18 cellular contexts compared by ENCODE assay signal in genomic region chr11:16111690-16112089, GRCh38.
DNase-seq lines count a peak whose midpoint lies in the region; ATAC-seq and TF ChIP-seq lines count a peak whose summit lies in the region.
"Had no signal": no experiment of that assay in that cellular context is flagged by ENCODE, and none has a peak within 500 bp of the region (broad histone marks: within the 10 kb centered on the region; RNA-seq: fewer than 3 reads in every experiment).

No MANE protein-coding gene starts in this region.

- whole genome bisulfite sequencing in right lobe of liver (ENCODE audit: insufficient coverage, low coverage, low lambda C conversion rate, missing lambda C conversion rate) = 69% methylated on average over 2 of the region's 2 CpGs
- WGBS in smooth muscle cell (ENCODE audit: low lambda C conversion rate) = 69% methylated on average over 2 of the region's 2 CpGs
- WGBS in stomach, 5 donors = 77 to 93% (median 88%) methylated on average over 2 of the region's 2 CpGs

- peak overlapping the region; percentile 30 for H3K27ac ChIP-seq in left ventricle myocardium inferior (replicated peaks)
- peak overlapping the region; percentile 19 to 96 (median 41) for H3K27ac ChIP-seq in right lobe of liver
- H3K27ac ChIP-seq in smooth muscle cell (ENCODE audit: low read depth) = no peak overlapping the region
- no peak overlapping the region for H3K27ac ChIP-seq in stomach
- H3K27ac ChIP-seq: C4-2B, sigmoid colon had no signal

- no peaks in the 10 kb centered on the region for H3F3A ChIP-seq in smooth muscle cell (ENCODE audit: low read depth)

- H3K4me3 ChIP-seq in left ventricle myocardium inferior (peak overlapping the region; percentile 22), endocrine pancreas (ENCODE audit: control insufficient read depth, insufficient read depth, low read length) (peak overlapping the region; percentile 34), right lobe of liver (peak overlapping the region; percentile 7 to 26 (median 24)), smooth muscle cell (no peak overlapping the region), stomach (no peak overlapping the region)
- H3K4me3 ChIP-seq: sigmoid colon had no signal

- TF ChIP-seq EP300 in stomach (IDR thresholded peaks at IDR 0.05) = no peak

- H3K36me3 ChIP-seq in left ventricle myocardium inferior = no peaks in the 10 kb centered on the region
- no peaks in the 10 kb centered on the region for H3K36me3 ChIP-seq in endocrine pancreas (ENCODE audit: control insufficient read depth, insufficient read depth, low read length)
- H3K36me3 ChIP-seq in right lobe of liver = no peaks in the 10 kb centered on the region
- peaks cover under 1% of the 10 kb centered on the region for H3K36me3 ChIP-seq in smooth muscle cell (ENCODE audit: low read depth)
- H3K36me3 ChIP-seq in stomach = no peaks in the 10 kb centered on the region
- H3K36me3 ChIP-seq: sigmoid colon had no signal

- no peak overlapping the region for H3K9ac ChIP-seq in endocrine pancreas (ENCODE audit: control insufficient read depth, insufficient read depth, low read length)
- no peak overlapping the region for H3K9ac ChIP-seq in smooth muscle cell (ENCODE audit: low read depth)

- H3K27me3 ChIP-seq in left ventricle myocardium inferior (ENCODE audit: low read depth) (no peaks in the 10 kb centered on the region), endocrine pancreas (ENCODE audit: control insufficient read depth, insufficient read depth, low read length) (no peaks in the 10 kb centered on the region), right lobe of liver (no peaks in the 10 kb centered on the region), smooth muscle cell (ENCODE audit: low read depth) (no peaks in the 10 kb centered on the region), stomach (no peaks in the 10 kb centered on the region)
- H3K27me3 ChIP-seq: sigmoid colon had no signal

- DNase-seq in left ventricle myocardium inferior (no peak), Right ventricle myocardium inferior (ENCODE audit: missing footprints) (no peak), right lobe of liver (peak; percentile 33 to 70 (median 63)), smooth muscle cell (lab: John Stamatoyannopoulos, UW; ENCODE audit: unreplicated experiment) (no peak), stomach (no peak)
- DNase-seq in activated CD8-positive, alpha-beta memory T cell treated with anti-CD3 and anti-CD28 coated beads for 24 hours = no peak
- DNase-seq: activated CD4-positive, alpha-beta memory T cell treated with anti-CD3 and anti-CD28 coated beads, Interleukin-2, amount 10 ng/mL, durations not matched to agents 7 days and 5 days; DMS153; effector CD4-positive, alpha-beta T cell; HFFc6; Kasumi-1; naive thymus-derived CD4-positive, alpha-beta T cell; RPMI8226; sigmoid colon; stimulated activated CD4-positive, alpha-beta T cell treated with anti-CD3 and anti-CD28 coated beads, Interleukin-1b, Interleukin-23, amount 100 ng/mL, for 48 hours had no signal

- no peaks in the 10 kb centered on the region for H4K20me1 ChIP-seq in smooth muscle cell (ENCODE audit: low read depth)

- H3K79me2 ChIP-seq in smooth muscle cell (ENCODE audit: low read depth) = no peaks in the 10 kb centered on the region

- no peak overlapping the region for H2AFZ ChIP-seq in smooth muscle cell (ENCODE audit: low read depth)

- H3K9me3 ChIP-seq in left ventricle myocardium inferior (replicated peaks) = peaks cover 2% of the 10 kb centered on the region
- H3K9me3 ChIP-seq in endocrine pancreas (ENCODE audit: control insufficient read depth, low read length) = no peaks in the 10 kb centered on the region
- peaks cover 0 to 4% (median 0%) of the 10 kb centered on the region in 4 donors for H3K9me3 ChIP-seq in right lobe of liver
- H3K9me3 ChIP-seq in smooth muscle cell (replicated peaks; ENCODE audit: low read depth) = no peaks in the 10 kb centered on the region
- H3K9me3 ChIP-seq in stomach = no peaks in the 10 kb centered on the region
- H3K9me3 ChIP-seq: sigmoid colon had no signal

- intact Hi-C loops in left ventricle myocardium inferior (cut with micrococcal nuclease) = no loop called here
- intact Hi-C loops in Right ventricle myocardium inferior (cut with DNase I) = no loop called here
- intact Hi-C loops in right lobe of liver (cut with DNase I) = no loop called here
- intact Hi-C loops in stomach (cut with DNase I; ENCODE audit: low total_unique reads) = no loop called here

- peaks cover 29% of the 10 kb centered on the region for H3K4me1 ChIP-seq in left ventricle myocardium inferior
- peaks cover 32% of the 10 kb centered on the region for H3K4me1 ChIP-seq in endocrine pancreas (ENCODE audit: control insufficient read depth, insufficient read depth, low read length)
- peaks cover 0 to 34% (median 11%) of the 10 kb centered on the region in 4 donors for H3K4me1 ChIP-seq in right lobe of liver
- peaks cover 40% of the 10 kb centered on the region for H3K4me1 ChIP-seq in smooth muscle cell (ENCODE audit: low read depth)
- H3K4me1 ChIP-seq in stomach = peaks cover 0 to 33% (median 17%) of the 10 kb centered on the region in 4 donors

- peak; percentile 41 for TF ChIP-seq POLR2A in right lobe of liver (IDR thresholded peaks at IDR 0.05)
- no peak for TF ChIP-seq POLR2A in stomach (IDR thresholded peaks at IDR 0.05)

- ATAC-seq in Right ventricle myocardium inferior (no peak), right lobe of liver (peak; percentile 34 to 74 (median 53)), GM19463 (IDR thresholded peaks at IDR 0.05; ENCODE audit: unreplicated experiment) (no peak)
- ATAC-seq: naive thymus-derived CD4-positive, alpha-beta T cell had no signal

- H3K4me2 ChIP-seq in smooth muscle cell = peak overlapping the region; percentile 47

- no peak for TF ChIP-seq CTCF in left ventricle myocardium inferior (IDR thresholded peaks at IDR 0.05; ENCODE audit: borderline replicate concordance)
- no peak for TF ChIP-seq CTCF in right lobe of liver (IDR thresholded peaks at IDR 0.05)
- TF ChIP-seq CTCF in smooth muscle cell (IDR thresholded peaks at IDR 0.05; ENCODE audit: borderline replicate concordance, insufficient read depth, poor library complexity, severe bottlenecking) = no peak
- no peak for TF ChIP-seq CTCF in stomach (IDR thresholded peaks at IDR 0.05)

Comparison
In these comparisons a context has a peak if more than half of its experiments do, and no peak if none do; other contexts are left out.
1. DNase-seq: peak in right lobe of liver (3 of 3); none in left ventricle myocardium inferior (single experiment), Right ventricle myocardium inferior (single experiment), smooth muscle cell (single experiment), activated CD8-positive, alpha-beta memory T cell treated with anti-CD3 and anti-CD28 coated beads for 24 hours (single experiment) and stomach (single experiment).
2. H3K27ac ChIP-seq: peak in left ventricle myocardium inferior (single experiment) and right lobe of liver (3 of 3); none in smooth muscle cell (single experiment) and stomach (0 of 5).
3. H3K4me3 ChIP-seq: peak in left ventricle myocardium inferior (single experiment), endocrine pancreas (single experiment) and right lobe of liver (3 of 3); none in smooth muscle cell (single experiment) and stomach (0 of 4).
4. ATAC-seq: peak in right lobe of liver (4 of 4); none in Right ventricle myocardium inferior (single experiment) and GM19463 (single experiment).